Comparison of ENCODE assay signal across 12 cellular contexts in genomic region chr1:202802998-202803932, GRCh38. TPM values are rescaled to one million over a fixed set of nuclear protein-coding genes. Genes with fewer than 3 reads are reported as not detected.
DNase-seq lines count a peak whose midpoint lies in the region; ATAC-seq and TF ChIP-seq lines count a peak whose summit lies in the region.
"Had no signal": no experiment of that assay in that cellular context is flagged by ENCODE, and none has a peak within 500 bp of the region (broad histone marks: within the 10 kb centered on the region; RNA-seq: fewer than 3 reads in every experiment).

No MANE protein-coding gene starts in this region.

- H3K27ac ChIP-seq in WERI-Rb-1 = no peak overlapping the region
- no peak overlapping the region for H3K27ac ChIP-seq in caudate nucleus (ENCODE audit: low read depth, low read length)
- H3K27ac ChIP-seq: vagina had no signal

- no peak overlapping the region for H3K4me3 ChIP-seq in WERI-Rb-1 (ENCODE audit: low read depth, low read length)
- H3K4me3 ChIP-seq: mucosa of descending colon, vagina had no signal

- peaks cover 3% of the 10 kb centered on the region for H3K9me3 ChIP-seq in WERI-Rb-1 (ENCODE audit: severe bottlenecking)
- H3K9me3 ChIP-seq: mucosa of descending colon, vagina had no signal

- H3K9me3 Mint-ChIP-seq in stimulated activated naive B cell treated with anti-CD40 and anti-IgM and Interleukin-4, amounts not matched to agents 10 μg/mL and 1 μg/mL and 100 μg/mL, for 72 hours = no peaks in the 10 kb centered on the region

- no peak for ATAC-seq in GM21515 (IDR thresholded peaks at IDR 0.05; ENCODE audit: unreplicated experiment)
- no peak for ATAC-seq in stimulated activated naive B cell treated with anti-CD40 and anti-IgM and Interleukin-4, amounts not matched to agents 10 μg/mL and 1 μg/mL and 100 μg/mL, for 72 hours (replicated peaks)
- ATAC-seq: mucosa of descending colon had no signal

- no peaks in the 10 kb centered on the region for H3K27me3 ChIP-seq in WERI-Rb-1 (ENCODE audit: insufficient read depth, low read depth, severe bottlenecking)
- H3K27me3 ChIP-seq: vagina had no signal

- no peaks in the 10 kb centered on the region for H3K27me3 Mint-ChIP-seq in stimulated activated naive B cell treated with anti-CD40 and anti-IgM and Interleukin-4, amounts not matched to agents 10 μg/mL and 1 μg/mL and 100 μg/mL, for 72 hours

- H3K4me1 Mint-ChIP-seq in stimulated activated naive B cell treated with anti-CD40 and anti-IgM and Interleukin-4, amounts not matched to agents 10 μg/mL and 1 μg/mL and 100 μg/mL, for 72 hours = peaks cover 30 to 64% of the 10 kb centered on the region in 2 donors

- TF ChIP-seq CTCF in WERI-Rb-1 (IDR thresholded peaks at IDR 0.05; ENCODE audit: low read depth, low read length) = no peak

- no peak overlapping the region for H3K4me3 Mint-ChIP-seq in stimulated activated naive B cell treated with anti-CD40 and anti-IgM and Interleukin-4, amounts not matched to agents 10 μg/mL and 1 μg/mL and 100 μg/mL, for 72 hours

- DNase-seq in AG20443 (ENCODE audit: low spot score) (peak; percentile 29), HCEC 1CT (peak; percentile 70), WERI-Rb-1 (peak; percentile 1), glomerular visceral epithelial cell (ENCODE audit: extremely low spot score) (peak; percentile 11), caudate nucleus (lab: John Stamatoyannopoulos, UW) (no peak), occipital lobe (lab: John Stamatoyannopoulos, UW) (no peak)
- DNase-seq in stimulated activated naive B cell treated with anti-CD40 and anti-IgM and Interleukin-4, amounts not matched to agents 10 μg/mL and 1 μg/mL and 100 μg/mL, for 72 hours = no peak
- DNase-seq: mucosa of descending colon; NCI-H1048; stimulated activated CD4-positive, alpha-beta T cell treated with anti-CD3 and anti-CD28 coated beads, Interleukin-2, amount 100 ng/mL, for 48 hours had no signal

- H3K36me3 ChIP-seq in WERI-Rb-1 = peaks cover 4% of the 10 kb centered on the region; the same call in 1 of the 2 replicates
- H3K36me3 ChIP-seq: vagina had no signal

- no peak overlapping the region for H3K27ac Mint-ChIP-seq in stimulated activated naive B cell treated with anti-CD40 and anti-IgM and Interleukin-4, amounts not matched to agents 10 μg/mL and 1 μg/mL and 100 μg/mL, for 72 hours

- H3K36me3 Mint-ChIP-seq in stimulated activated naive B cell treated with anti-CD40 and anti-IgM and Interleukin-4, amounts not matched to agents 10 μg/mL and 1 μg/mL and 100 μg/mL, for 72 hours = peaks cover 3 to 8% of the 10 kb centered on the region in 2 donors

RNA-seq across cellular contexts. Expression of gene KDM5B, which starts 5.0 kb away (rescaled TPM):
- 169 TPM for total RNA-seq in occipital lobe

RNA-seq across cellular contexts. Expression of gene PCAT6, which starts 7.5 kb away (rescaled TPM):
- not detected for total RNA-seq in occipital lobe
- total RNA-seq: vagina had no signal

Comparison
In these comparisons a context has a peak if more than half of its experiments do, and no peak if none do; other contexts are left out.
1. DNase-seq: peak in AG20443 (single experiment), HCEC 1CT (single experiment), WERI-Rb-1 (single experiment) and glomerular visceral epithelial cell (single experiment); none in caudate nucleus (0 of 61), occipital lobe (single experiment) and stimulated activated naive B cell treated with anti-CD40 and anti-IgM and Interleukin-4, amounts not matched to agents 10 μg/mL and 1 μg/mL and 100 μg/mL, for 72 hours (single experiment).